ENCODE assay signal across 29 cellular contexts in the genomic region with DNA sequence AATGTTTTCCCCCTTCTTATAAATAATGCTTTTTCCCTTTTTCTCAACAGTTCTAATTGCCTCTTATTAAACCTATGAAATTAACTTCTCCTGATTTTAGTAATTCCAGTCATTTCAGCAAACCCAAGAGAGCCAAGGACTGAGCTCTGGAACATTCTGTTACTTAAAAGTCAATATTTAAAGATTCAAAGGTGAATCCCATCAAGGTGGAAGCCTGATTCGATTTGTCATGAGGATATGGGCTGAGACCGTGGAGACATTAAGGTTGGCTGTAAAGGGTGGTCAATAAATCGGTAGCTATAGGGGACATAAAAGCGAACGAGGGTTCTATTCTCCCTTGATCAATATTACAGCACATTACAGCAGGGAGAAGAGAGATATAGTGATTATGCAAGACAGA.
"Had no signal": no experiment of that assay in that cellular context is flagged by ENCODE, and none has a peak within 500 bp of the region (broad histone marks: within the 10 kb centered on the region; RNA-seq: fewer than 3 reads in every experiment).

No MANE protein-coding gene starts in this region.

- H3K9me3 ChIP-seq: ovary, psoas muscle, thoracic aorta, thyroid gland, tibial nerve, upper lobe of left lung, vagina had no signal

- H3K4me2 ChIP-seq: neural progenitor cell, smooth muscle cell had no signal

- DNase-seq: natural killer cell; occipital lobe; ovary; posterior cingulate gyrus; psoas muscle; right cardiac atrium; spleen; stimulated activated CD4-positive, alpha-beta T cell treated with anti-CD3 and anti-CD28 coated beads, Interleukin-12 subunit alpha, Interleukin-12 subunit beta, amount 100 ng/mL, for 4 hours; stimulated activated CD4-positive, alpha-beta T cell treated with anti-CD3 and anti-CD28 coated beads, Interleukin-1b, Interleukin-23, amount 100 ng/mL, for 48 hours; stimulated activated CD4-positive, alpha-beta T cell treated with anti-CD3 and anti-CD28 coated beads, Interleukin-4, amount 100 ng/mL, for 1 hour; stimulated activated CD4-positive, alpha-beta T cell treated with anti-CD3 and anti-CD28 coated beads, Interleukin-4, amount 100 ng/mL, for 4 hours; stimulated activated CD8-positive, alpha-beta memory T cell treated with anti-CD3 and anti-CD28 coated beads, Interleukin-4, amount 100 ng/mL, for 48 hours; stimulated activated naive CD4-positive, alpha-beta T cell; stimulated activated naive CD8-positive, alpha-beta T cell treated with anti-CD3 and anti-CD28 coated beads, Interleukin-15, amount 100 ng/mL, for 72 hours; stimulated activated naive CD8-positive, alpha-beta T cell treated with anti-CD3 and anti-CD28 coated beads, Interleukin-15, Interleukin-2, amounts not matched to agents 100 U/mL and 50 U/mL, for 24 hours; substantia nigra; thyroid gland; trophoblast cell; upper lobe of left lung had no signal

- ATAC-seq: natural killer cell; psoas muscle; right cardiac atrium; sciatic nerve; stimulated activated memory B cell treated with anti-CD40 and anti-IgM and Interleukin-4, amounts not matched to agents 10 μg/mL and 1 μg/mL and 100 μg/mL, for 72 hours; stimulated activated naive CD8-positive, alpha-beta T cell treated with anti-CD3 and anti-CD28 coated beads, Interleukin-15, amount 100 ng/mL, for 72 hours; stimulated activated naive CD8-positive, alpha-beta T cell treated with anti-CD3 and anti-CD28 coated beads, Interleukin-15, Interleukin-2, amounts not matched to agents 100 U/mL and 50 U/mL, for 24 hours had no signal

- H3K4me1 ChIP-seq: neural progenitor cell, parathyroid adenoma, psoas muscle, spleen, thyroid gland, tibial nerve, upper lobe of left lung, vagina had no signal

- H3K9ac ChIP-seq: neural progenitor cell, parathyroid adenoma had no signal

- H2AFZ ChIP-seq: neural progenitor cell, parathyroid adenoma had no signal

- H3K27me3 ChIP-seq: neural progenitor cell, ovary, spleen, thyroid gland, tibial nerve, upper lobe of left lung, vagina had no signal

- H3K4me3 ChIP-seq: neural progenitor cell, ovary, psoas muscle, skin epidermis, smooth muscle cell, spleen, thoracic aorta, thyroid gland, tibial nerve, upper lobe of left lung, vagina had no signal

- H3K36me3 ChIP-seq: neural progenitor cell, ovary, spleen, thoracic aorta, thyroid gland, tibial nerve, upper lobe of left lung, vagina had no signal

- H3K27ac ChIP-seq: neural progenitor cell, ovary, parathyroid adenoma, psoas muscle, skin epidermis, spleen, thoracic aorta, thyroid gland, tibial nerve, upper lobe of left lung, vagina had no signal

- H3K79me2 ChIP-seq: parathyroid adenoma had no signal

- FAIRE-seq: urothelium cell line had no signal
